In genomic region chr20:37407573-37408002, GRCh38 we compare ENCODE assay signal across 13 cellular contexts.
A peak's percentile ranks its signal among the peaks of the same experiment; 100 is the strongest.
DNase-seq lines count a peak whose midpoint lies in the region; ATAC-seq, FAIRE-seq and TF ChIP-seq lines count a peak whose summit lies in the region.
"Had no signal": no experiment of that assay in that cellular context is flagged by ENCODE, and none has a peak within 500 bp of the region (broad histone marks: within the 10 kb centered on the region; RNA-seq: fewer than 3 reads in every experiment).

No MANE protein-coding gene starts in this region.

- H3K18ac ChIP-seq in mesendoderm (ENCODE audit: low read length): no peak overlapping the region

- H3K4me1 Mint-ChIP-seq in central memory CD8-positive, alpha-beta T cell: peaks cover 15% of the 10 kb centered on the region

- H3K4me3 ChIP-seq in mesendoderm (ENCODE audit: low read length): no peak overlapping the region

- H2BK5ac ChIP-seq in mesendoderm (ENCODE audit: low read length): no peak overlapping the region

- H3K27ac ChIP-seq in C4-2B (peak overlapping the region; percentile 75), mesendoderm (ENCODE audit: low read depth, low read length) (no peak overlapping the region)
- H3K27ac ChIP-seq: esophagus squamous epithelium had no signal

- H3K79me2 ChIP-seq in mesendoderm (ENCODE audit: control insufficient read depth, insufficient read depth, low read length): no peaks in the 10 kb centered on the region

- no peak for ATAC-seq in central memory CD8-positive, alpha-beta T cell (replicated peaks; ENCODE audit: extremely low read depth, poor library complexity, severe bottlenecking)
- no peak for ATAC-seq in HG03135 (IDR thresholded peaks at IDR 0.05; ENCODE audit: unreplicated experiment)

- no peak for TF ChIP-seq CTCF in C4-2B (conservative IDR thresholded peaks at IDR 0.05)

- H2BK15ac ChIP-seq in mesendoderm (replicated peaks; ENCODE audit: low read depth): no peak overlapping the region

- H3K27me3 Mint-ChIP-seq in central memory CD8-positive, alpha-beta T cell: peaks cover 49% of the 10 kb centered on the region

- no peaks in the 10 kb centered on the region for H3K9me3 Mint-ChIP-seq in central memory CD8-positive, alpha-beta T cell

- H3K4me2 ChIP-seq in mesendoderm (ENCODE audit: low read length): no peak overlapping the region

- H3K36me3 Mint-ChIP-seq in central memory CD8-positive, alpha-beta T cell (ENCODE audit: insufficient read depth): peaks cover 4% of the 10 kb centered on the region

- peak overlapping the region; percentile 3 for H3K9ac ChIP-seq in mesendoderm (ENCODE audit: low read length)

- H3K27me3 ChIP-seq in mesendoderm (ENCODE audit: insufficient read depth, low read length, poor library complexity): no peaks in the 10 kb centered on the region

- no peak overlapping the region for H3K4ac ChIP-seq in mesendoderm (ENCODE audit: low read depth, low read length)

- FAIRE-seq in HTR-8/SVneo (lab: Jason Lieb, UNC): peak; percentile 52

- no peak overlapping the region for H2AK5ac ChIP-seq in mesendoderm (ENCODE audit: low read length)

- H3K23ac ChIP-seq in mesendoderm (ENCODE audit: low read length): no peak overlapping the region

- H3K79me1 ChIP-seq in mesendoderm (ENCODE audit: low read length): no peaks in the 10 kb centered on the region

- H4K8ac ChIP-seq in mesendoderm (ENCODE audit: low read depth, low read length): no peak overlapping the region

- no peak for DNase-seq in HTR-8/SVneo (ENCODE audit: insufficient read length, low spot score)
- DNase-seq in central memory CD8-positive, alpha-beta T cell (ENCODE audit: low spot score in 2 of 2): no peak
- no peak for DNase-seq in mesendoderm
- DNase-seq in Kasumi-1 (lab: John Stamatoyannopoulos, UW): no peak
- DNase-seq in NCI-H69 (lab: John Stamatoyannopoulos, UW): no peak
- DNase-seq in NCI-H2196 treated with DMSO at 0.1 percent for 48 hours (lab: John Stamatoyannopoulos, UW; ENCODE audit: unreplicated experiment): no peak
- DNase-seq: activated CD4-positive, alpha-beta T cell treated with anti-CD3 and anti-CD28 coated beads for 4 hours; esophagus squamous epithelium; H7; NCI-H1105 treated with DMSO at 0.1 percent for 48 hours; RPMI8226 had no signal

- H3K4me3 Mint-ChIP-seq in central memory CD8-positive, alpha-beta T cell: peak overlapping the region; percentile 65

- H3K56ac ChIP-seq in mesendoderm (ENCODE audit: low read length): peak overlapping the region; percentile 54

- no CpG with 5 or more reads among the region's 14 CpGs for WGBS in mesendoderm (ENCODE audit: extremely low coverage, insufficient coverage, low lambda C conversion rate)

- H3K36me3 ChIP-seq in mesendoderm (ENCODE audit: control insufficient read depth, insufficient read depth, low read length): no peaks in the 10 kb centered on the region

- no peak overlapping the region for H3K27ac Mint-ChIP-seq in central memory CD8-positive, alpha-beta T cell (ENCODE audit: low read depth)

- no peak overlapping the region for H4K5ac ChIP-seq in mesendoderm (ENCODE audit: low read length)

- H3K4me1 ChIP-seq in mesendoderm (ENCODE audit: control insufficient read depth, low read depth, low read length): no peaks in the 10 kb centered on the region

- no peak overlapping the region for H2BK120ac ChIP-seq in mesendoderm (ENCODE audit: low read depth, low read length)
